8 cellular contexts compared by ENCODE assay signal in the genomic region with DNA sequence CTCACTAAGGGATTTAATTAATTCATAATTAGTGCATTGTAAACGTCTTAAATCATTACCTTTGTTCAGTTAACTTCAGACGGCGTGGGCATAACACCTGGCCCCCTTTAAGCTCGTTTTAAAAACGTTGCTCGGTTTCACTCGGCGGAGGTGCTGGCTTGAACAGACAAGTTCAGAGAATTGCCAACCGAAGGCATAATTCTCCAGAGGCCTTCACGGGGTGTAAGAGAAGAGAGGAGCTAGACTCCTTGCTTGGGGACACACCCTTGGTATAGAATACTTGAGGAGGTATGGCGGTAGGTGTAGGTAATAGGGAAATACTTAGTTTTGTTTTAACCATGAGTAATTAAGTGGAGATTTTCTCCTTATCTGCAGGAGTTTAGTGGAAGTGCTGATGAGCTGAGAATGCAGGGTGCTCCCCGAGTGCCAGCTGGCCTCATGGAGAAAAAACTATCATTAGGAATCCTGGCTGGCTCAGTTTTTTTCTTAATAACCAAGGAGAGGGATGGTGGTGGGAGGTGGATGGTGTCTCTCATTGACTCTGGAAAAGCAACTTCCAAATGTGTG. TPM values are rescaled to one million over a fixed set of nuclear protein-coding genes. Genes with fewer than 3 reads are reported as not detected.
DNase-seq lines count a peak whose midpoint lies in the region; ATAC-seq and TF ChIP-seq lines count a peak whose summit lies in the region.

No MANE protein-coding gene starts in this region.

- peak overlapping the region; percentile 84 for H3K4me3 ChIP-seq in epithelial cell of proximal tubule (ENCODE audit: low read depth, low read length)

- peak overlapping the region; percentile 83 for H3K4me3 Mint-ChIP-seq in osteocyte (ENCODE audit: unreplicated experiment)
- H3K4me3 Mint-ChIP-seq in stimulated activated naive B cell treated with anti-CD40 and anti-IgM and Interleukin-4, amounts not matched to agents 10 μg/mL and 1 μg/mL and 100 μg/mL, for 72 hours = peak overlapping the region in 1 of 2 donors; percentile 79

- peaks cover 22% of the 10 kb centered on the region for H3K4me1 Mint-ChIP-seq in osteocyte (ENCODE audit: unreplicated experiment)
- H3K4me1 Mint-ChIP-seq in stimulated activated naive B cell treated with anti-CD40 and anti-IgM and Interleukin-4, amounts not matched to agents 10 μg/mL and 1 μg/mL and 100 μg/mL, for 72 hours = peaks cover 3 to 5% of the 10 kb centered on the region in 2 donors

- H3K36me3 Mint-ChIP-seq in osteocyte (ENCODE audit: unreplicated experiment) = peaks cover 4% of the 10 kb centered on the region
- H3K36me3 Mint-ChIP-seq in stimulated activated naive B cell treated with anti-CD40 and anti-IgM and Interleukin-4, amounts not matched to agents 10 μg/mL and 1 μg/mL and 100 μg/mL, for 72 hours = no peaks in the 10 kb centered on the region

- ATAC-seq in GM18517 (IDR thresholded peaks at IDR 0.05; ENCODE audit: unreplicated experiment) (no peak), HG02981 (IDR thresholded peaks at IDR 0.05; ENCODE audit: unreplicated experiment) (no peak), HG03442 (IDR thresholded peaks at IDR 0.05; ENCODE audit: unreplicated experiment) (no peak)
- ATAC-seq in stimulated activated naive B cell treated with anti-CD40 and anti-IgM and Interleukin-4, amounts not matched to agents 10 μg/mL and 1 μg/mL and 100 μg/mL, for 72 hours (replicated peaks) = no peak

- no peaks in the 10 kb centered on the region for H3K27me3 Mint-ChIP-seq in osteocyte (ENCODE audit: unreplicated experiment)
- peaks cover 30 to 33% of the 10 kb centered on the region in 2 donors for H3K27me3 Mint-ChIP-seq in stimulated activated naive B cell treated with anti-CD40 and anti-IgM and Interleukin-4, amounts not matched to agents 10 μg/mL and 1 μg/mL and 100 μg/mL, for 72 hours

- no peaks in the 10 kb centered on the region for H3K9me3 Mint-ChIP-seq in osteocyte (ENCODE audit: unreplicated experiment)
- no peaks in the 10 kb centered on the region for H3K9me3 Mint-ChIP-seq in stimulated activated naive B cell treated with anti-CD40 and anti-IgM and Interleukin-4, amounts not matched to agents 10 μg/mL and 1 μg/mL and 100 μg/mL, for 72 hours

- peak; percentile 48 for DNase-seq in D341Med (ENCODE audit: low spot score)
- DNase-seq in NCI-H526 (lab: John Stamatoyannopoulos, UW) = peak; percentile 30 to 45
- no peak for DNase-seq in epithelial cell of proximal tubule (ENCODE audit: low read depth)
- no peak for DNase-seq in osteocyte (ENCODE audit: extremely low spot score, unreplicated experiment)
- no peak for DNase-seq in stimulated activated naive B cell treated with anti-CD40 and anti-IgM and Interleukin-4, amounts not matched to agents 10 μg/mL and 1 μg/mL and 100 μg/mL, for 72 hours

- TF ChIP-seq CTCF in epithelial cell of proximal tubule (conservative IDR thresholded peaks at IDR 0.05; ENCODE audit: low read depth, low read length) (no peak), osteocyte (IDR thresholded peaks at IDR 0.05) (no peak)

- peak overlapping the region; percentile 83 for H3K27ac Mint-ChIP-seq in osteocyte (ENCODE audit: unreplicated experiment)
- H3K27ac Mint-ChIP-seq in stimulated activated naive B cell treated with anti-CD40 and anti-IgM and Interleukin-4, amounts not matched to agents 10 μg/mL and 1 μg/mL and 100 μg/mL, for 72 hours = no peak overlapping the region

RNA-seq across cellular contexts. Expression of gene FBXL2, which starts 0.9 kb away (rescaled TPM):
- total RNA-seq in epithelial cell of proximal tubule = 10.8 and 13.4 TPM in 2 replicates
- total RNA-seq in osteocyte = 16.0 and 20.4 TPM in 2 replicates

RNA-seq across cellular contexts. Expression of gene SUSD5, which starts 59.6 kb away (rescaled TPM):
- total RNA-seq in epithelial cell of proximal tubule (0.92 and 2.3 TPM in 2 replicates), osteocyte (22.7 and 25.5 TPM in 2 replicates)

Comparison
In these comparisons a context has a peak if more than half of its experiments do, and no peak if none do; other contexts are left out.
1. DNase-seq: peak in D341Med (single experiment) and NCI-H526 (2 of 2); none in epithelial cell of proximal tubule (single experiment), osteocyte (single experiment) and stimulated activated naive B cell treated with anti-CD40 and anti-IgM and Interleukin-4, amounts not matched to agents 10 μg/mL and 1 μg/mL and 100 μg/mL, for 72 hours (single experiment).